In genomic region chr7:128652606-128653005, GRCh38 we compare ENCODE assay signal across 6 cellular contexts. TPM values are rescaled to one million over a fixed set of nuclear protein-coding genes. Genes with fewer than 3 reads are reported as not detected.
DNase-seq lines count a peak whose midpoint lies in the region; ATAC-seq and TF ChIP-seq lines count a peak whose summit lies in the region.
"Not testable (repeated sequence)": the region's sequence is repeated elsewhere in the genome, so short reads cannot be mapped to it uniquely, and the experiment has no call there.
"Had no signal": no experiment of that assay in that cellular context is flagged by ENCODE, and none has a peak within 500 bp of the region (broad histone marks: within the 10 kb centered on the region; RNA-seq: fewer than 3 reads in every experiment).

No MANE protein-coding gene starts in this region.

- H3K27me3 Mint-ChIP-seq in memory B cell; stimulated activated memory B cell treated with anti-CD40 and anti-IgM and Interleukin-4, amounts not matched to agents 10 μg/mL and 1 μg/mL and 100 μg/mL, for 72 hours; stimulated activated naive B cell treated with anti-CD40 and anti-IgM and Interleukin-4, amounts not matched to agents 10 μg/mL and 1 μg/mL and 100 μg/mL, for 72 hours: not testable (repeated sequence)

- H3K4me1 Mint-ChIP-seq in memory B cell; stimulated activated memory B cell treated with anti-CD40 and anti-IgM and Interleukin-4, amounts not matched to agents 10 μg/mL and 1 μg/mL and 100 μg/mL, for 72 hours; stimulated activated naive B cell treated with anti-CD40 and anti-IgM and Interleukin-4, amounts not matched to agents 10 μg/mL and 1 μg/mL and 100 μg/mL, for 72 hours: not testable (repeated sequence)

- H3K36me3 ChIP-seq in psoas muscle (ENCODE audit: insufficient read depth in 1 of 2, low read depth in 1 of 2) (peaks cover 3 to 30% of the 10 kb centered on the region in 2 donors), gastrocnemius medialis (peaks cover 0 to 12% of the 10 kb centered on the region in 2 donors)

- H3K27ac ChIP-seq in psoas muscle (peak overlapping the region; percentile 41), gastrocnemius medialis (peak overlapping the region in 3 of 4 donors; percentile 31 to 71 (median 58))

- peaks cover 17% of the 10 kb centered on the region for H3K36me3 Mint-ChIP-seq in memory B cell
- peaks cover 21% of the 10 kb centered on the region for H3K36me3 Mint-ChIP-seq in stimulated activated memory B cell treated with anti-CD40 and anti-IgM and Interleukin-4, amounts not matched to agents 10 μg/mL and 1 μg/mL and 100 μg/mL, for 72 hours
- peaks cover 15% of the 10 kb centered on the region in 2 donors for H3K36me3 Mint-ChIP-seq in stimulated activated naive B cell treated with anti-CD40 and anti-IgM and Interleukin-4, amounts not matched to agents 10 μg/mL and 1 μg/mL and 100 μg/mL, for 72 hours

- intact Hi-C loops in psoas muscle (cut with DNase I); gastrocnemius medialis (cut with DNase I; ENCODE audit: low total_unique reads): not testable (repeated sequence)

- TF ChIP-seq POLR2A in gastrocnemius medialis (IDR thresholded peaks at IDR 0.05): not testable (repeated sequence)

- not testable (repeated sequence) for TF ChIP-seq CTCF in psoas muscle (IDR thresholded peaks at IDR 0.05); gastrocnemius medialis (IDR thresholded peaks at IDR 0.05 in 4 of 5, conservative IDR thresholded peaks at IDR 0.05 in 1 of 5)

- not testable (repeated sequence) for H3K4me3 Mint-ChIP-seq in memory B cell; stimulated activated memory B cell treated with anti-CD40 and anti-IgM and Interleukin-4, amounts not matched to agents 10 μg/mL and 1 μg/mL and 100 μg/mL, for 72 hours; stimulated activated naive B cell treated with anti-CD40 and anti-IgM and Interleukin-4, amounts not matched to agents 10 μg/mL and 1 μg/mL and 100 μg/mL, for 72 hours

- not testable (repeated sequence) for H3K4me1 ChIP-seq in psoas muscle, gastrocnemius medialis

- 93 to 97% (median 96%) methylated on average over 14 to 20 of the region's 24 CpGs for WGBS in psoas muscle, 3 donors

- not testable (repeated sequence) for ATAC-seq in memory B cell (ENCODE audit: low read depth); psoas muscle; gastrocnemius medialis; stimulated activated memory B cell treated with anti-CD40 and anti-IgM and Interleukin-4, amounts not matched to agents 10 μg/mL and 1 μg/mL and 100 μg/mL, for 72 hours; stimulated activated naive B cell treated with anti-CD40 and anti-IgM and Interleukin-4, amounts not matched to agents 10 μg/mL and 1 μg/mL and 100 μg/mL, for 72 hours (replicated peaks)

- H3K9me3 ChIP-seq in psoas muscle, gastrocnemius medialis: not testable (repeated sequence)

- H3K27me3 ChIP-seq in psoas muscle (ENCODE audit: insufficient read depth in 3 of 3, low read length in 2 of 3); gastrocnemius medialis: not testable (repeated sequence)

- peak overlapping the region; percentile 55 for H3K27ac Mint-ChIP-seq in memory B cell
- peak overlapping the region; percentile 37 for H3K27ac Mint-ChIP-seq in stimulated activated memory B cell treated with anti-CD40 and anti-IgM and Interleukin-4, amounts not matched to agents 10 μg/mL and 1 μg/mL and 100 μg/mL, for 72 hours
- peak overlapping the region; percentile 67 for H3K27ac Mint-ChIP-seq in stimulated activated naive B cell treated with anti-CD40 and anti-IgM and Interleukin-4, amounts not matched to agents 10 μg/mL and 1 μg/mL and 100 μg/mL, for 72 hours

- not testable (repeated sequence) for H3K4me3 ChIP-seq in psoas muscle, gastrocnemius medialis

- DNase-seq in memory B cell (ENCODE audit: low spot score in 2 of 2); psoas muscle; gastrocnemius medialis; stimulated activated naive B cell treated with anti-CD40 and anti-IgM and Interleukin-4, amounts not matched to agents 10 μg/mL and 1 μg/mL and 100 μg/mL, for 72 hours: not testable (repeated sequence)

- H3K9me3 Mint-ChIP-seq in memory B cell; stimulated activated memory B cell treated with anti-CD40 and anti-IgM and Interleukin-4, amounts not matched to agents 10 μg/mL and 1 μg/mL and 100 μg/mL, for 72 hours; stimulated activated naive B cell treated with anti-CD40 and anti-IgM and Interleukin-4, amounts not matched to agents 10 μg/mL and 1 μg/mL and 100 μg/mL, for 72 hours: not testable (repeated sequence)

- in situ Hi-C loops in gastrocnemius medialis (cut with MboI; ENCODE audit: low sequenced_read_pairs in 4 of 4): not testable (repeated sequence)

RNA-seq across cellular contexts. Expression of gene GARIN1A, which starts 19.5 kb away (rescaled TPM):
- total RNA-seq in psoas muscle (1 to 10 TPM in 2 of 4 donors, under 1 TPM in 2; 0.82 to 3.3 (median 1.7) TPM), gastrocnemius medialis (1 to 10 TPM in 2 of 4 donors, under 1 TPM in 2; 0.13 to 1.6 (median 0.76) TPM)
- under 1 TPM; 0.27 to 0.62 (median 0.42) TPM for polyA plus RNA-seq in psoas muscle
- total RNA-seq: A172 had no signal
